Comparison of ENCODE assay signal across 9 cellular contexts in genomic region chr15:25783607-25784131, GRCh38.
A peak's percentile ranks its signal among the peaks of the same experiment; 100 is the strongest.
DNase-seq lines count a peak whose midpoint lies in the region; ATAC-seq, FAIRE-seq and TF ChIP-seq lines count a peak whose summit lies in the region.
"Had no signal": no experiment of that assay in that cellular context is flagged by ENCODE, and none has a peak within 500 bp of the region (broad histone marks: within the 10 kb centered on the region; RNA-seq: fewer than 3 reads in every experiment).

No MANE protein-coding gene starts in this region.

- H3K4me1 ChIP-seq in kidney (ENCODE audit: control insufficient read depth in 1 of 2, insufficient read depth in 1 of 2, low read depth in 1 of 2, low read length in 2 of 2) (peaks cover 0 to 3% of the 10 kb centered on the region in 2 donors), tibial nerve (peaks cover 0 to 29% (median 4%) of the 10 kb centered on the region in 4 donors)

- H3K9me3 ChIP-seq in AG04450 (ENCODE audit: control insufficient read depth, insufficient read depth, low read length) (no peaks in the 10 kb centered on the region; the same call in 1 of the 2 replicates), kidney (ENCODE audit: control insufficient read depth in 1 of 2, low read length in 2 of 2) (no peaks in the 10 kb centered on the region), tibial nerve (no peaks in the 10 kb centered on the region)

- CTCF ChIA-PET in AG04450 (lab: Charles Lee) = interaction anchor here (0.8 to 1.4 kb wide), 5 partner anchors 29 to 150 kb away, joined by 3 to 5 read pairs (median 4); no protein-coding TSS in a partner anchor

- no peaks in the 10 kb centered on the region for H3K9me3 Mint-ChIP-seq in activated T-helper 17 cell treated with anti-CD3 and anti-CD28 coated beads, Interleukin-2, amount 50 U/mL, for 72 hours
- H3K9me3 Mint-ChIP-seq: central memory CD8-positive, alpha-beta T cell had no signal

- H3K27ac Mint-ChIP-seq in activated T-helper 17 cell treated with anti-CD3 and anti-CD28 coated beads, Interleukin-2, amount 50 U/mL, for 72 hours = no peak overlapping the region

- H3K27me3 Mint-ChIP-seq in activated T-helper 17 cell treated with anti-CD3 and anti-CD28 coated beads, Interleukin-2, amount 50 U/mL, for 72 hours = no peaks in the 10 kb centered on the region
- H3K27me3 Mint-ChIP-seq: central memory CD8-positive, alpha-beta T cell had no signal

- H3K36me3 ChIP-seq in kidney (ENCODE audit: control insufficient read depth in 1 of 2, insufficient read depth in 2 of 2, low read length in 2 of 2) = no peaks in the 10 kb centered on the region
- H3K36me3 ChIP-seq in tibial nerve = peaks cover 0 to 13% (median 0%) of the 10 kb centered on the region in 3 donors

- DNase-seq in AG04450 (ENCODE audit: low read depth, low spot score) (no peak), HT-29 (ENCODE audit: low spot score) (peak; percentile 35), kidney (peak; percentile 68), urothelium cell line (ENCODE audit: low spot score) (no peak), NOMO-1 treated with dmso at 0.1 percent for 144 hours (lab: John Stamatoyannopoulos, UW; ENCODE audit: unreplicated experiment) (no peak), tibial nerve (ENCODE audit: low spot score in 2 of 2) (no peak)

- POLR2A ChIA-PET in AG04450 (lab: Yijun Ruan, JAX) = interaction anchor here (0.6 kb wide), 1 partner anchor 449 kb away, joined by 5 read pairs; no protein-coding TSS in a partner anchor

- H3K9ac ChIP-seq in kidney (ENCODE audit: low read length in 2 of 2) = no peak overlapping the region

- TF ChIP-seq CTCF in AG04450 (IDR thresholded peaks at IDR 0.05; ENCODE audit: low read depth, low read length) (peak; percentile 32), kidney (IDR thresholded peaks at IDR 0.05; ENCODE audit: borderline replicate concordance, extremely low read depth, insufficient read depth) (no peak), tibial nerve (IDR thresholded peaks at IDR 0.05) (no peak)

- H3K36me3 Mint-ChIP-seq in activated T-helper 17 cell treated with anti-CD3 and anti-CD28 coated beads, Interleukin-2, amount 50 U/mL, for 72 hours (ENCODE audit: low read depth) = peaks cover 6% of the 10 kb centered on the region

- no peak for TF ChIP-seq EP300 in tibial nerve (IDR thresholded peaks at IDR 0.05)

- H3K4me3 ChIP-seq in AG04450 (ENCODE audit: low read depth, low read length) (no peak overlapping the region), kidney (ENCODE audit: low read length in 2 of 2) (no peak overlapping the region), tibial nerve (no peak overlapping the region)

- WGBS in tibial nerve, 2 donors = 64 to 66% methylated on average over 12 of the region's 12 CpGs

- FAIRE-seq in kidney (lab: Jason Lieb, UNC) (no peak), urothelium cell line (lab: Jason Lieb, UNC) (peak; percentile 61)

- H3K4me3 Mint-ChIP-seq in activated T-helper 17 cell treated with anti-CD3 and anti-CD28 coated beads, Interleukin-2, amount 50 U/mL, for 72 hours = no peak overlapping the region
- H3K4me3 Mint-ChIP-seq: central memory CD8-positive, alpha-beta T cell had no signal

- intact Hi-C loops in kidney (cut with DNase I) = no loop called here

- H3K27me3 ChIP-seq in AG04450 (ENCODE audit: control insufficient read depth, insufficient read depth, low read length) (no peaks in the 10 kb centered on the region), tibial nerve (no peaks in the 10 kb centered on the region)

- no peak for TF ChIP-seq POLR2A in tibial nerve (IDR thresholded peaks at IDR 0.05)

- no peak overlapping the region for H3K27ac ChIP-seq in AG04450 (ENCODE audit: low read depth, low read length)
- no peak overlapping the region for H3K27ac ChIP-seq in kidney (ENCODE audit: low read depth in 2 of 2, low read length in 2 of 2)
- no peak overlapping the region for H3K27ac ChIP-seq in tibial nerve

- peaks cover 13% of the 10 kb centered on the region for H3K4me1 Mint-ChIP-seq in activated T-helper 17 cell treated with anti-CD3 and anti-CD28 coated beads, Interleukin-2, amount 50 U/mL, for 72 hours

- ATAC-seq in activated T-helper 17 cell treated with anti-CD3 and anti-CD28 coated beads, Interleukin-2, amount 50 U/mL, for 72 hours (replicated peaks) = peak; percentile 53
- no peak for ATAC-seq in HG03280 (IDR thresholded peaks at IDR 0.05; ENCODE audit: unreplicated experiment)

Comparison
In these comparisons a context has a peak if more than half of its experiments do, and no peak if none do; other contexts are left out.
1. DNase-seq: peak in HT-29 (single experiment) and kidney (single experiment); none in AG04450 (single experiment), urothelium cell line (single experiment), NOMO-1 treated with dmso at 0.1 percent for 144 hours (single experiment) and tibial nerve (0 of 2).